2 cellular contexts compared by ENCODE assay signal in the genomic region with DNA sequence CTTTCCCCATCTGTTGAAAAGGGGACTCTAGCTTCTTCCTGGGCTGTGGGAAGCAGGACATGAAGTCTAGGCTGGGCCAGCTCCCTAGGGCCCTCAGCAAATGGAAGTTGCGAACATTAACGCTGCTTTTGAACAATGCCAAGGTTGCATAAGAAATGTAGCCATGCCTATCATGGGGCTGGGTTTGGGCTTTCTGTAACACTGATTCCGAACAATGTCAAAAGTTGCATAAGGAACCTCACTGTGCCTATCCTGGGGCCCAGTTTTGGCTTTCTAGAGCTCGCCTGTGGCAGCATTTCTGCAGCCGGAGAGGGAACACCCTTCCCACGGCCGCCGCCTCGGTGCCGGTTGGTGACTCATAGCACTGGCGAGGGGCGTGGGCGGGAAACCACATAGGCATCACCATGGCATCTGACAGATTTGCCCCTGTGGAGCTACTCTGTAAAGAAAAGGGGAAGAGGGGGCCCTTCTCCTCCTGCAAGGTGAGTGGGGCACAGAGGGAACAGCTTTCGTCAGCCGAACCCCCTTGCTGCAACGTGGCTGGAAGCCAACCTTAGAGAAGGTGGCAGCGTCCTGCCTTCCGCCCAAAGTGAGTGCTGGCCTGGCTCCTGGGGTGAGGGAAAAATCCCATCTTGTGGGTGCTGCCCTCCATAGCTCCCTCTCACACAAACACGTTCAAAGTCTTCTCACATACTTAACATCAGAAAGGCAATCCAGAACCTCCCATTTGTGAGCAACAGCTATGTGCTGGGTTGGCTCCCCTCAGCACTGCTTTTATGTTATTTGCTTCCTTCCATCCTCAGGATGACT.
TF ChIP-seq lines count a peak whose summit lies in the region.

No MANE protein-coding gene starts in this region.

TF ChIP-seq in HepG2, 621 proteins besides CTCF, POLR2A, EP300 and RAD21:
- TF ChIP-seq TARDBP (CRISPR knock-in tag; IDR thresholded peaks at IDR 0.05): no peak
- TF ChIP-seq, protein P1, sequence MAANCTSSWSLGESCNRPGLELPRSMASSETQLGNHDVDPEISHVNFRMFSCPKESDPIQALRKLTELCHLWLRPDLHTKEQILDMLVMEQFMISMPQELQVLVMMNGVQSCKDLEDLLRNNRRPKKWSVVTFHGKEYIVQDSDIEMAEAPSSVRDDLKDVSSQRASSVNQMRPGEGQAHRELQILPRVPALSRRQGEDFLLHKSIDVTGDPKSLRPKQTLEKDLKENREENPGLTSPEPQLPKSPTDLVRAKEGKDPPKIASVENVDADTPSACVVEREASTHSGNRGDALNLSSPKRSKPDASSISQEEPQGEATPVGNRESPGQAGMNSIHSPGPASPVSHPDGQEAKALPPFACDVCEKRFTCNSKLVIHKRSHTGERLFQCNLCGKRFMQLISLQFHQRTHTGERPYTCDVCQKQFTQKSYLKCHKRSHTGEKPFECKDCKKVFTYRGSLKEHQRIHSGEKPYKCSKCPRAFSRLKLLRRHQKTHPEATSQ (CRISPR knock-in tag; IDR thresholded peaks at IDR 0.05; ENCODE audit: borderline replicate concordance): no peak
- no peak for TF ChIP-seq MBD4 (IDR thresholded peaks at IDR 0.05; ENCODE audit: borderline replicate concordance, low read length)
- no peak for TF ChIP-seq PCBP1 (IDR thresholded peaks at IDR 0.05; ENCODE audit: borderline replicate concordance, low read depth, low read length)
- TF ChIP-seq ZNF496 (CRISPR knock-in tag; IDR thresholded peaks at IDR 0.05; ENCODE audit: insufficient replicate concordance): no peak
- no peak for TF ChIP-seq MEF2D (CRISPR knock-in tag; IDR thresholded peaks at IDR 0.05)
- no peak for TF ChIP-seq ZNF577 (CRISPR knock-in tag; IDR thresholded peaks at IDR 0.05; ENCODE audit: borderline replicate concordance, low read depth)

TF ChIP-seq in K562, 482 proteins besides CTCF, POLR2A, EP300 and RAD21:
- TF ChIP-seq, protein P2, sequence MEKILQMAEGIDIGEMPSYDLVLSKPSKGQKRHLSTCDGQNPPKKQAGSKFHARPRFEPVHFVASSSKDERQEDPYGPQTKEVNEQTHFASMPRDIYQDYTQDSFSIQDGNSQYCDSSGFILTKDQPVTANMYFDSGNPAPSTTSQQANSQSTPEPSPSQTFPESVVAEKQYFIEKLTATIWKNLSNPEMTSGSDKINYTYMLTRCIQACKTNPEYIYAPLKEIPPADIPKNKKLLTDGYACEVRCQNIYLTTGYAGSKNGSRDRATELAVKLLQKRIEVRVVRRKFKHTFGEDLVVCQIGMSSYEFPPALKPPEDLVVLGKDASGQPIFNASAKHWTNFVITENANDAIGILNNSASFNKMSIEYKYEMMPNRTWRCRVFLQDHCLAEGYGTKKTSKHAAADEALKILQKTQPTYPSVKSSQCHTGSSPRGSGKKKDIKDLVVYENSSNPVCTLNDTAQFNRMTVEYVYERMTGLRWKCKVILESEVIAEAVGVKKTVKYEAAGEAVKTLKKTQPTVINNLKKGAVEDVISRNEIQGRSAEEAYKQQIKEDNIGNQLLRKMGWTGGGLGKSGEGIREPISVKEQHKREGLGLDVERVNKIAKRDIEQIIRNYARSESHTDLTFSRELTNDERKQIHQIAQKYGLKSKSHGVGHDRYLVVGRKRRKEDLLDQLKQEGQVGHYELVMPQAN (IDR thresholded peaks at IDR 0.05; ENCODE audit: borderline replicate concordance): no peak
- TF ChIP-seq ZNF12 (CRISPR knock-in tag; IDR thresholded peaks at IDR 0.05) (no peak), PHB2 (IDR thresholded peaks at IDR 0.05; ENCODE audit: low read depth) (no peak), JUND (IDR thresholded peaks at IDR 0.05; ENCODE audit: borderline replicate concordance, low read depth, low read length) (peak; percentile 64), JUND (tag; IDR thresholded peaks at IDR 0.05; ENCODE audit: borderline replicate concordance, low read depth, low read length) (peak; percentile 55; the same call in 1 of the 3 replicates), FUS (optimal IDR thresholded peaks at IDR 0.05; ENCODE audit: low read depth, low read length) (no peak), SPI1 (IDR thresholded peaks at IDR 0.05; ENCODE audit: borderline replicate concordance, low read depth, low read length) (peak; percentile 41; the same call in 1 of the 2 replicates), RB1 (IDR thresholded peaks at IDR 0.05; ENCODE audit: low read depth) (no peak), MYNN (IDR thresholded peaks at IDR 0.05) (peak; percentile 57; the same call in 1 of the 2 replicates), MYNN (CRISPR knock-in tag; IDR thresholded peaks at IDR 0.05) (no peak), MTA1 (IDR thresholded peaks at IDR 0.05; ENCODE audit: borderline replicate concordance) (no peak), KAT7 (CRISPR knock-in tag; IDR thresholded peaks at IDR 0.05; ENCODE audit: borderline replicate concordance) (no peak), RAD51 (IDR thresholded peaks at IDR 0.05; ENCODE audit: borderline replicate concordance, low read depth) (no peak), CBX5 (IDR thresholded peaks at IDR 0.05; ENCODE audit: borderline replicate concordance, low read depth) (no peak), POLR3A (IDR thresholded peaks at IDR 0.05; ENCODE audit: borderline replicate concordance, extremely low read depth, insufficient read depth, insufficient read length) (no peak), EGR1 (conservative IDR thresholded peaks at IDR 0.05) (peak; percentile 79), MAFK (IDR thresholded peaks at IDR 0.05; ENCODE audit: low read length) (no peak), ZNF217 (CRISPR knock-in tag; IDR thresholded peaks at IDR 0.05) (no peak), ZNF586 (CRISPR knock-in tag; conservative IDR thresholded peaks at IDR 0.05) (no peak), ZNF311 (CRISPR knock-in tag; IDR thresholded peaks at IDR 0.05) (no peak), NCOA6 (IDR thresholded peaks at IDR 0.05) (no peak), CHD2 (IDR thresholded peaks at IDR 0.05; ENCODE audit: low read depth, low read length) (no peak), FOSL1 (tag; conservative IDR thresholded peaks at IDR 0.05) (peak; percentile 88), RFX1 (IDR thresholded peaks at IDR 0.05) (0 out of 2 replicates have a peak, but pooled peaks have one; percentile 6)
- TF ChIP-seq, protein P3, sequence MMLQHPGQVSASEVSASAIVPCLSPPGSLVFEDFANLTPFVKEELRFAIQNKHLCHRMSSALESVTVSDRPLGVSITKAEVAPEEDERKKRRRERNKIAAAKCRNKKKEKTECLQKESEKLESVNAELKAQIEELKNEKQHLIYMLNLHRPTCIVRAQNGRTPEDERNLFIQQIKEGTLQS (IDR thresholded peaks at IDR 0.05): peak; percentile 46; the same call in 1 of the 2 replicates
- TF ChIP-seq, protein P3 (CRISPR knock-in tag; conservative IDR thresholded peaks at IDR 0.05): no peak
- TF ChIP-seq, protein P4, sequence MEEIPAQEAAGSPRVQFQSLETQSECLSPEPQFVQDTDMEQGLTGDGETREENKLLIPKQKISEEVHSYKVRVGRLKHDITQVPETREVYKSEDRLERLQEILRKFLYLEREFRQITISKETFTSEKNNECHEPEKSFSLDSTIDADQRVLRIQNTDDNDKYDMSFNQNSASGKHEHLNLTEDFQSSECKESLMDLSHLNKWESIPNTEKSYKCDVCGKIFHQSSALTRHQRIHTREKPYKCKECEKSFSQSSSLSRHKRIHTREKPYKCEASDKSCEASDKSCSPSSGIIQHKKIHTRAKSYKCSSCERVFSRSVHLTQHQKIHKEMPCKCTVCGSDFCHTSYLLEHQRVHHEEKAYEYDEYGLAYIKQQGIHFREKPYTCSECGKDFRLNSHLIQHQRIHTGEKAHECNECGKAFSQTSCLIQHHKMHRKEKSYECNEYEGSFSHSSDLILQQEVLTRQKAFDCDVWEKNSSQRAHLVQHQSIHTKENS (CRISPR knock-in tag; IDR thresholded peaks at IDR 0.05): no peak
- TF ChIP-seq, protein P5, sequence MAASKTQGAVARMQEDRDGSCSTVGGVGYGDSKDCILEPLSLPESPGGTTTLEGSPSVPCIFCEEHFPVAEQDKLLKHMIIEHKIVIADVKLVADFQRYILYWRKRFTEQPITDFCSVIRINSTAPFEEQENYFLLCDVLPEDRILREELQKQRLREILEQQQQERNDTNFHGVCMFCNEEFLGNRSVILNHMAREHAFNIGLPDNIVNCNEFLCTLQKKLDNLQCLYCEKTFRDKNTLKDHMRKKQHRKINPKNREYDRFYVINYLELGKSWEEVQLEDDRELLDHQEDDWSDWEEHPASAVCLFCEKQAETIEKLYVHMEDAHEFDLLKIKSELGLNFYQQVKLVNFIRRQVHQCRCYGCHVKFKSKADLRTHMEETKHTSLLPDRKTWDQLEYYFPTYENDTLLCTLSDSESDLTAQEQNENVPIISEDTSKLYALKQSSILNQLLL (CRISPR knock-in tag; IDR thresholded peaks at IDR 0.05; ENCODE audit: borderline replicate concordance): no peak
- TF ChIP-seq, protein P6, sequence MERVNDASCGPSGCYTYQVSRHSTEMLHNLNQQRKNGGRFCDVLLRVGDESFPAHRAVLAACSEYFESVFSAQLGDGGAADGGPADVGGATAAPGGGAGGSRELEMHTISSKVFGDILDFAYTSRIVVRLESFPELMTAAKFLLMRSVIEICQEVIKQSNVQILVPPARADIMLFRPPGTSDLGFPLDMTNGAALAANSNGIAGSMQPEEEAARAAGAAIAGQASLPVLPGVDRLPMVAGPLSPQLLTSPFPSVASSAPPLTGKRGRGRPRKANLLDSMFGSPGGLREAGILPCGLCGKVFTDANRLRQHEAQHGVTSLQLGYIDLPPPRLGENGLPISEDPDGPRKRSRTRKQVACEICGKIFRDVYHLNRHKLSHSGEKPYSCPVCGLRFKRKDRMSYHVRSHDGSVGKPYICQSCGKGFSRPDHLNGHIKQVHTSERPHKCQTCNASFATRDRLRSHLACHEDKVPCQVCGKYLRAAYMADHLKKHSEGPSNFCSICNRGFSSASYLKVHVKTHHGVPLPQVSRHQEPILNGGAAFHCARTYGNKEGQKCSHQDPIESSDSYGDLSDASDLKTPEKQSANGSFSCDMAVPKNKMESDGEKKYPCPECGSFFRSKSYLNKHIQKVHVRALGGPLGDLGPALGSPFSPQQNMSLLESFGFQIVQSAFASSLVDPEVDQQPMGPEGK (CRISPR knock-in tag; IDR thresholded peaks at IDR 0.05; ENCODE audit: borderline replicate concordance): no peak
